Comparison of ENCODE assay signal across 22 cellular contexts in genomic region chrX:38878674-38879375, GRCh38.
DNase-seq lines count a peak whose midpoint lies in the region; ATAC-seq and FAIRE-seq lines count a peak whose summit lies in the region.
"Had no signal": no experiment of that assay in that cellular context is flagged by ENCODE, and none has a peak within 500 bp of the region (broad histone marks: within the 10 kb centered on the region; RNA-seq: fewer than 3 reads in every experiment).

No MANE protein-coding gene starts in this region.

- H3K9me3 Mint-ChIP-seq in T-helper 2 cell treated with Interferon-gamma antibody and Interleukin-4, amounts not matched to agents 5 μg/mL and 100 μg/mL, for 36 hours, result no peaks in the 10 kb centered on the region
- no peaks in the 10 kb centered on the region for H3K9me3 Mint-ChIP-seq in stimulated activated memory B cell treated with anti-CD40 and anti-IgM and Interleukin-4, amounts not matched to agents 10 μg/mL and 1 μg/mL and 100 μg/mL, for 72 hours
- H3K9me3 Mint-ChIP-seq: activated CD4-positive, alpha-beta memory T cell treated with anti-CD3 and anti-CD28 coated beads for 36 hours; activated T-helper 2 cell treated with anti-CD3 and anti-CD28 coated beads, Interferon-gamma antibody, Interleukin-2, Interleukin-4, amounts not matched to agents 10 μg/mL and 5 μg/mL and 100 μg/mL, durations not matched to agents 14 hours and 24 hours and 36 hours had no signal

- no peak for ATAC-seq in stimulated activated memory B cell treated with anti-CD40 and anti-IgM and Interleukin-4, amounts not matched to agents 10 μg/mL and 1 μg/mL and 100 μg/mL, for 72 hours
- ATAC-seq: HCT116, SK-N-SH treated with all-trans-retinoic acid at 6 μM for 48 hours had no signal

- FAIRE-seq in GM19239 (lab: Jason Lieb, UNC), result peak; percentile 92
- FAIRE-seq: A204.1 had no signal

- no peak overlapping the region for H3K4me3 Mint-ChIP-seq in T-helper 2 cell treated with Interferon-gamma antibody and Interleukin-4, amounts not matched to agents 5 μg/mL and 100 μg/mL, for 36 hours
- H3K4me3 Mint-ChIP-seq in stimulated activated memory B cell treated with anti-CD40 and anti-IgM and Interleukin-4, amounts not matched to agents 10 μg/mL and 1 μg/mL and 100 μg/mL, for 72 hours, result no peak overlapping the region
- H3K4me3 Mint-ChIP-seq: activated CD4-positive, alpha-beta memory T cell treated with anti-CD3 and anti-CD28 coated beads for 36 hours had no signal

- peaks cover 17% of the 10 kb centered on the region for H3K4me1 Mint-ChIP-seq in T-helper 2 cell treated with Interferon-gamma antibody and Interleukin-4, amounts not matched to agents 5 μg/mL and 100 μg/mL, for 36 hours (ENCODE audit: low read depth)
- peaks cover 32% of the 10 kb centered on the region for H3K4me1 Mint-ChIP-seq in stimulated activated memory B cell treated with anti-CD40 and anti-IgM and Interleukin-4, amounts not matched to agents 10 μg/mL and 1 μg/mL and 100 μg/mL, for 72 hours

- no peaks in the 10 kb centered on the region for H3K36me3 Mint-ChIP-seq in T-helper 2 cell treated with Interferon-gamma antibody and Interleukin-4, amounts not matched to agents 5 μg/mL and 100 μg/mL, for 36 hours (ENCODE audit: low read depth)
- no peaks in the 10 kb centered on the region for H3K36me3 Mint-ChIP-seq in stimulated activated memory B cell treated with anti-CD40 and anti-IgM and Interleukin-4, amounts not matched to agents 10 μg/mL and 1 μg/mL and 100 μg/mL, for 72 hours
- H3K36me3 Mint-ChIP-seq: activated CD4-positive, alpha-beta memory T cell treated with anti-CD3 and anti-CD28 coated beads for 36 hours had no signal

- H3K27ac Mint-ChIP-seq in T-helper 2 cell treated with Interferon-gamma antibody and Interleukin-4, amounts not matched to agents 5 μg/mL and 100 μg/mL, for 36 hours, result peak overlapping the region; percentile 8
- peak overlapping the region; percentile 69 for H3K27ac Mint-ChIP-seq in stimulated activated memory B cell treated with anti-CD40 and anti-IgM and Interleukin-4, amounts not matched to agents 10 μg/mL and 1 μg/mL and 100 μg/mL, for 72 hours
- H3K27ac Mint-ChIP-seq: activated CD4-positive, alpha-beta memory T cell treated with anti-CD3 and anti-CD28 coated beads for 36 hours; activated T-helper 2 cell treated with anti-CD3 and anti-CD28 coated beads, Interferon-gamma antibody, Interleukin-2, Interleukin-4, amounts not matched to agents 10 μg/mL and 5 μg/mL and 100 μg/mL, durations not matched to agents 14 hours and 24 hours and 36 hours; progenitor cell of endocrine pancreas had no signal

- no peaks in the 10 kb centered on the region for H3K27me3 Mint-ChIP-seq in T-helper 2 cell treated with Interferon-gamma antibody and Interleukin-4, amounts not matched to agents 5 μg/mL and 100 μg/mL, for 36 hours (ENCODE audit: low read depth)
- no peaks in the 10 kb centered on the region for H3K27me3 Mint-ChIP-seq in stimulated activated memory B cell treated with anti-CD40 and anti-IgM and Interleukin-4, amounts not matched to agents 10 μg/mL and 1 μg/mL and 100 μg/mL, for 72 hours
- H3K27me3 Mint-ChIP-seq: activated CD4-positive, alpha-beta memory T cell treated with anti-CD3 and anti-CD28 coated beads for 36 hours; progenitor cell of endocrine pancreas had no signal

- DNase-seq in T-helper 2 cell treated with Interferon-gamma antibody and Interleukin-4, amounts not matched to agents 5 μg/mL and 100 μg/mL, for 36 hours (ENCODE audit: low spot score), result no peak
- no peak for DNase-seq in T-helper 2 cell
- no peak for DNase-seq in GM19239 (ENCODE audit: insufficient read length, low spot score)
- peak; percentile 32 for DNase-seq in RPMI8226
- no peak for DNase-seq in nucleus accumbens (lab: John Stamatoyannopoulos, UW)
- DNase-seq in activated T-cell treated with anti-CD3 and anti-CD28 coated beads, Interleukin-2, amount 50 U/mL, for 48 hours, result no peak
- no peak for DNase-seq in NCI-H1417 treated with DMSO at 0.1 percent for 48 hours (lab: John Stamatoyannopoulos, UW)
- DNase-seq: activated CD8-positive, alpha-beta memory T cell treated with anti-CD3 and anti-CD28 coated beads, Interleukin-2, amount 50 U/mL, for 48 hours; adrenal gland; brain microvascular endothelial cell; left cardiac atrium; NCI-H2171; stimulated activated CD4-positive, alpha-beta T cell treated with anti-CD3 and anti-CD28 coated beads, Interleukin-15, amount 100 ng/mL, for 24 hours; T-helper 9 cell; trophoblast cell had no signal
